1 cellular context compared by ENCODE assay signal in the genomic region with DNA sequence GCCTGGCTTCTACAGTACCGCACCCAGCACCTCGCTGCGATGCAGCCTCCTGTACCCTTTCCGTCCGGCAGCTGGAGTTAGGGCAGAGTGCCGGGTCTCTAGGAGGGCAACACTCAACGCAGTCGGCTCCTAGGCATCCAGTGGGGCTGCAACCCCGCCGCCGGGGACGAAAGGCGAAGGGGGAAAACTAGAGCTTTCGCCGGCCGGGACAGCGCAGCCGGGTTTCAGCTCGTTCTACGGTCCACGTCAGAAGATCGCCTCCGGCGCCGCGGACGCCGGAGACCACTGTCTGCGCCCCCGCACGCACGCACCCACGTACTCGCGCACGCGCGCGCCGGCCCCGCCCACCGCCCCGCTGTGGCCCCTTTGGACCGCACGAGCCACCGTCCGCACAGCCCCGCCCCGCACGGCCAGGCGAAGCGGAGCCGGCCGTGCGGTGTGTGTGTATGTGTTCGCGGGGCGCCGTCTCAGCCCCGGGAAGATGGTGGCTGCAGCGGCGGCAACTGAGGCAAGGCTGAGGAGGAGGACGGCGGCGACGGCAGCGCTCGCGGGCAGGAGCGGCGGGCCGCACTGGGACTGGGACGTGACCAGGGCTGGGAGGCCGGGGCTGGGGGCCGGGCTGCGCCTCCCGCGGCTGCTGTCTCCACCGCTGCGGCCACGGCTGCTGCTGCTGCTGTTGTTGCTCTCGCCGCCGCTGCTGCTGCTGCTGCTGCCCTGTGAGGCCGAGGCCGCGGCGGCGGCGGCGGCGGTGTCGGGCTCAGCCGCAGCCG.
A peak's percentile ranks its signal among the peaks of the same experiment; 100 is the strongest.
TF ChIP-seq lines count a peak whose summit lies in the region.

Gene ATRN, plus strand, starts transcription at position 392 of the 770 bp plus-strand sequence. Its CDS starts 90 bp downstream, at position 482.

TF ChIP-seq in HepG2, 621 proteins besides CTCF, POLR2A, EP300 and RAD21 (continued from another document and continues in another):
- TF ChIP-seq, protein P1, sequence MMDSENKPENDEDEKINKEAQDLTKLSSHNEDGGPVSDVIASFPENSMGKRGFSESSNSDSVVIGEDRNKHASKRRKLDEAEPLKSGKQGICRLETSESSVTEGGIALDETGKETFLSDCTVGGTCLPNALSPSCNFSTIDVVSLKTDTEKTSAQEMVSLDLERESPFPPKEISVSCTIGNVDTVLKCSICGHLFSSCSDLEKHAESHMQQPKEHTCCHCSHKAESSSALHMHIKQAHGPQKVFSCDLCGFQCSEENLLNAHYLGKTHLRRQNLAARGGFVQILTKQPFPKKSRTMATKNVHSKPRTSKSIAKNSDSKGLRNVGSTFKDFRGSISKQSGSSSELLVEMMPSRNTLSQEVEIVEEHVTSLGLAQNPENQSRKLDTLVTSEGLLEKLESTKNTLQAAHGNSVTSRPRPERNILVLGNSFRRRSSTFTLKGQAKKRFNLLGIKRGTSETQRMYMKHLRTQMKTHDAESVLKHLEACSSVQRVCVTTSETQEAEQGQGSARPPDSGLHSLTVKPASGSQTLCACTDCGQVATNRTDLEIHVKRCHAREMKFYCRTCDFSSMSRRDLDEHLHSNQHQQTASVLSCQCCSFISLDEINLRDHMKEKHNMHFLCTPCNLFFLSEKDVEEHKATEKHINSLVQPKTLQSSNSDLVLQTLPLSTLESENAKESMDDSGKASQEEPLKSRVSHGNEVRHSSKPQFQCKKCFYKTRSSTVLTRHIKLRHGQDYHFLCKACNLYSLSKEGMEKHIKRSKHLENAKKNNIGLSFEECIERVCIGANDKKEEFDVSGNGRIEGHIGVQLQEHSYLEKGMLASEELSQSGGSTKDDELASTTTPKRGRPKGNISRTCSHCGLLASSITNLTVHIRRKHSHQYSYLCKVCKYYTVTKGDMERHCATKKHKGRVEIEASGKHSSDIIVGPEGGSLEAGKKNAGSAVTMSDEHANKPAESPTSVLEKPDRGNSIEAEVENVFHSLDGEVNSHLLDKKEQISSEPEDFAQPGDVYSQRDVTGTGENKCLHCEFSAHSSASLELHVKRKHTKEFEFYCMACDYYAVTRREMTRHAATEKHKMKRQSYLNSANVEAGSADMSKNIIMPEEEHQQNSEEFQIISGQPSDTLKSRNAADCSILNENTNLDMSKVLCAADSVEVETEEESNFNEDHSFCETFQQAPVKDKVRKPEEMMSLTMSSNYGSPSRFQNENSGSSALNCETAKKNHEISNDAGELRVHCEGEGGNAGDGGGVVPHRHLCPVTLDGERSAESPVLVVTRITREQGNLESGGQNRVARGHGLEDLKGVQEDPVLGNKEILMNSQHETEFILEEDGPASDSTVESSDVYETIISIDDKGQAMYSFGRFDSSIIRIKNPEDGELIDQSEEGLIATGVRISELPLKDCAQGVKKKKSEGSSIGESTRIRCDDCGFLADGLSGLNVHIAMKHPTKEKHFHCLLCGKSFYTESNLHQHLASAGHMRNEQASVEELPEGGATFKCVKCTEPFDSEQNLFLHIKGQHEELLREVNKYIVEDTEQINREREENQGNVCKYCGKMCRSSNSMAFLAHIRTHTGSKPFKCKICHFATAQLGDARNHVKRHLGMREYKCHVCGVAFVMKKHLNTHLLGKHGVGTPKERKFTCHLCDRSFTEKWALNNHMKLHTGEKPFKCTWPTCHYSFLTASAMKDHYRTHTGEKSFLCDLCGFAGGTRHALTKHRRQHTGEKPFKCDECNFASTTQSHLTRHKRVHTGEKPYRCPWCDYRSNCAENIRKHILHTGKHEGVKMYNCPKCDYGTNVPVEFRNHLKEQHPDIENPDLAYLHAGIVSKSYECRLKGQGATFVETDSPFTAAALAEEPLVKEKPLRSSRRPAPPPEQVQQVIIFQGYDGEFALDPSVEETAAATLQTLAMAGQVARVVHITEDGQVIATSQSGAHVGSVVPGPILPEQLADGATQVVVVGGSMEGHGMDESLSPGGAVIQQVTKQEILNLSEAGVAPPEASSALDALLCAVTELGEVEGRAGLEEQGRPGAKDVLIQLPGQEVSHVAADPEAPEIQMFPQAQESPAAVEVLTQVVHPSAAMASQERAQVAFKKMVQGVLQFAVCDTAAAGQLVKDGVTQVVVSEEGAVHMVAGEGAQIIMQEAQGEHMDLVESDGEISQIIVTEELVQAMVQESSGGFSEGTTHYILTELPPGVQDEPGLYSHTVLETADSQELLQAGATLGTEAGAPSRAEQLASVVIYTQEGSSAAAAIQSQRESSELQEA (CRISPR knock-in tag; IDR thresholded peaks at IDR 0.05; ENCODE audit: not compliant biosample characterization): peak; percentile 53
- peak; percentile 51; the same call in 1 of the 2 replicates for TF ChIP-seq PRDM10 (CRISPR knock-in tag; IDR thresholded peaks at IDR 0.05; ENCODE audit: low read depth)
- TF ChIP-seq KMT2B (CRISPR knock-in tag; IDR thresholded peaks at IDR 0.05): peak; percentile 97
- TF ChIP-seq NFKBIZ (CRISPR knock-in tag; IDR thresholded peaks at IDR 0.05): peak; percentile 29
- TF ChIP-seq TFE3 (CRISPR knock-in tag; IDR thresholded peaks at IDR 0.05): peak; percentile 55
- peak; percentile 26 for TF ChIP-seq TAF15 (IDR thresholded peaks at IDR 0.05; ENCODE audit: low read depth, low read length, poor library complexity, severe bottlenecking)
- TF ChIP-seq ERF (CRISPR knock-in tag; IDR thresholded peaks at IDR 0.05): peak; percentile 98; the same call in 1 of the 2 replicates
- no peak for TF ChIP-seq ZNF136 (CRISPR knock-in tag; IDR thresholded peaks at IDR 0.05; ENCODE audit: low read depth)
- peak; percentile 97 for TF ChIP-seq HES4 (CRISPR knock-in tag; IDR thresholded peaks at IDR 0.05; ENCODE audit: borderline replicate concordance)
- peak; percentile 88 for TF ChIP-seq ZBTB4 (CRISPR knock-in tag; IDR thresholded peaks at IDR 0.05; ENCODE audit: borderline replicate concordance)
- TF ChIP-seq SRSF9 (IDR thresholded peaks at IDR 0.05; ENCODE audit: borderline replicate concordance, insufficient read depth, low read depth, low read length, poor library complexity, severe bottlenecking): no peak
- TF ChIP-seq PTBP1 (IDR thresholded peaks at IDR 0.05; ENCODE audit: low read depth, low read length, poor library complexity, severe bottlenecking): no peak
- TF ChIP-seq, protein P2, sequence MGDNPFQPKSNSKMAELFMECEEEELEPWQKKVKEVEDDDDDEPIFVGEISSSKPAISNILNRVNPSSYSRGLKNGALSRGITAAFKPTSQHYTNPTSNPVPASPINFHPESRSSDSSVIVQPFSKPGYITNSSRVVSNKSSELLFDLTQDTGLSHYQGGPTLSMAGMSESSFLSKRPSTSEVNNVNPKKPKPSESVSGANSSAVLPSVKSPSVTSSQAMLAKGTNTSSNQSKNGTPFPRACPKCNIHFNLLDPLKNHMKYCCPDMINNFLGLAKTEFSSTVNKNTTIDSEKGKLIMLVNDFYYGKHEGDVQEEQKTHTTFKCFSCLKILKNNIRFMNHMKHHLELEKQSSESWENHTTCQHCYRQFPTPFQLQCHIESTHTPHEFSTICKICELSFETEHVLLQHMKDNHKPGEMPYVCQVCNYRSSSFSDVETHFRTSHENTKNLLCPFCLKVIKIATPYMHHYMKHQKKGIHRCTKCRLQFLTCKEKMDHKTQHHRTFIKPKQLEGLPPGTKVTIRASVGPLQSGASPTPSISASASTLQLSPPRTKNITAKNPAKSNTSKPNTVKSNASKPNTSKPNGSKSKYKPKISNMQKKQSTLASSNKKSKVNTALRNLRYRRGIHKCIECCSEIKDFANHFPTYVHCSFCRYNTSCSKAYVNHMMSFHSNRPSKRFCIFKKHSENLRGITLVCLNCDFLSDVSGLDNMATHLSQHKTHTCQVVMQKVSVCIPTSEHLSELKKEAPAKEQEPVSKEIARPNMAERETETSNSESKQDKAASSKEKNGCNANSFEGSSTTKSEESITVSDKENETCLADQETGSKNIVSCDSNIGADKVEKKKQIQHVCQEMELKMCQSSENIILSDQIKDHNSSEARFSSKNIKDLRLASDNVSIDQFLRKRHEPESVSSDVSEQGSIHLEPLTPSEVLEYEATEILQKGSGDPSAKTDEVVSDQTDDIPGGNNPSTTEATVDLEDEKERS (CRISPR knock-in tag; IDR thresholded peaks at IDR 0.05): peak; percentile 21; the same call in 1 of the 2 replicates
- peak; percentile 30; the same call in 1 of the 2 replicates for TF ChIP-seq SIN3B (IDR thresholded peaks at IDR 0.05; ENCODE audit: low read length)
- TF ChIP-seq ZNF367 (CRISPR knock-in tag; IDR thresholded peaks at IDR 0.05; ENCODE audit: borderline replicate concordance): no peak; the same call in 1 of the 2 replicates
- TF ChIP-seq ZFYVE20 (CRISPR knock-in tag; IDR thresholded peaks at IDR 0.05; ENCODE audit: borderline replicate concordance, low read depth): 0 out of 2 replicates have a peak, but pooled peaks have one; percentile 25
- TF ChIP-seq ATF2 (CRISPR knock-in tag; IDR thresholded peaks at IDR 0.05): peak; percentile 84
- TF ChIP-seq U2AF1 (optimal IDR thresholded peaks at IDR 0.05; ENCODE audit: low read depth, low read length): peak; percentile 86
- TF ChIP-seq HOXD1 (CRISPR knock-in tag; IDR thresholded peaks at IDR 0.05): peak; percentile 53; the same call in 1 of the 2 replicates
- TF ChIP-seq CREB1 (IDR thresholded peaks at IDR 0.05): peak; percentile 69; the same call in 1 of the 2 replicates
- TF ChIP-seq CREB1 (CRISPR knock-in tag; IDR thresholded peaks at IDR 0.05): no peak
- TF ChIP-seq ZSCAN22 (CRISPR knock-in tag; IDR thresholded peaks at IDR 0.05): peak; percentile 58
- TF ChIP-seq ZNF24 (IDR thresholded peaks at IDR 0.05): peak; percentile 61; the same call in 1 of the 2 replicates
- peak; percentile 99 for TF ChIP-seq KLF12 (CRISPR knock-in tag; IDR thresholded peaks at IDR 0.05; ENCODE audit: borderline replicate concordance)
- TF ChIP-seq ZNF850 (CRISPR knock-in tag; conservative IDR thresholded peaks at IDR 0.05): no peak
- TF ChIP-seq CEBPB (IDR thresholded peaks at IDR 0.05; ENCODE audit: borderline replicate concordance, low read depth, low read length): no peak
- TF ChIP-seq ZNF232 (CRISPR knock-in tag; IDR thresholded peaks at IDR 0.05; ENCODE audit: borderline replicate concordance): no peak; the same call in 1 of the 2 replicates
- no peak for TF ChIP-seq PAWR (CRISPR knock-in tag; IDR thresholded peaks at IDR 0.05; ENCODE audit: borderline replicate concordance)
- TF ChIP-seq ZNF292 (CRISPR knock-in tag; IDR thresholded peaks at IDR 0.05; ENCODE audit: borderline replicate concordance, low read depth): no peak; the same call in 1 of the 2 replicates
- TF ChIP-seq ETV5 (CRISPR knock-in tag; IDR thresholded peaks at IDR 0.05; ENCODE audit: borderline replicate concordance): peak; percentile 48; the same call in 1 of the 2 replicates
